In the genomic region with DNA sequence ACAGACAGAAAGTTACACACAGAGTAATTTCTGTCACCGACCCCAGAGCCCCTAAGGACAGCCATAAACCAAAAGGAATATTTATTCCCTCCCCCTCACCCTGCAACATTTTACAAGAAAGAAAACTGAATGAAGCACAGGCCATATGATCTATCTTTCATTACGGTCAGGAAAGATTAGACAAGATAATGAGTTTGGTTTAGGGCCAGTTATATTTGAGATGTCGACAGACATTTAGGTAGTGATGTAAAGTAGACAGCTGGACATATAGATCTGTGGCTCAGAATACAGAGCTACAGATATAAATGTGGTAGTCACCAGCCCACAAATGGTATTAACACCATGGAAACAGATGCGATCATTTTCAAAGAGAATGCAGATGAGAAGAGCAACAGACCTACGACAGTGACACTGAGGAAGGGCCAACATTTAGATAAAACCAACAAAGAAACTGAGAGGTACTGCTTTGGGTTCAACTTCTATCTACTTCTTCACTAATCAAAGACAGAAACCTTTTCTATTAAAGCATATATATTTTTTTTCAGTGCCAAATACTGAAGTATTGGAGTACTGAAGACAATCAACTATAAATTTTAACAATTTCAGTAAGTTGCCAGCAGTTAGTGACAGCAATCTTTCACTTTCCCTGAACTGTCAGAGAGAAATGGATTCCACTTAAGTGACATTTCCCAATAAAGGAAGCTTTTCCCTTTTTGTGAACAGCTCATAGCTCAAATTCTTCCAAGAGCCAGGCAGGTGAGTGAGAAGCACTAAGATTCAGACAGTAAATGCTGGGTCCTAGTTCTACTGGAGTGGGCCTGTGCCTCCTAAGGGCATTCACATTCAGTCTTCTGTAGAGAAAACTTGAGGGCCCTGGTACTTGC, we compare ENCODE assay signal across 1 cellular context.
TF ChIP-seq lines count a peak whose summit lies in the region.

No MANE protein-coding gene starts in this region.

TF ChIP-seq in HepG2, 621 proteins besides CTCF, POLR2A, EP300 and RAD21:
- no peak for TF ChIP-seq ZNF335 (CRISPR knock-in tag; IDR thresholded peaks at IDR 0.05)
- no peak for TF ChIP-seq ZNF75D (CRISPR knock-in tag; IDR thresholded peaks at IDR 0.05; ENCODE audit: borderline replicate concordance)
- TF ChIP-seq, protein P1, sequence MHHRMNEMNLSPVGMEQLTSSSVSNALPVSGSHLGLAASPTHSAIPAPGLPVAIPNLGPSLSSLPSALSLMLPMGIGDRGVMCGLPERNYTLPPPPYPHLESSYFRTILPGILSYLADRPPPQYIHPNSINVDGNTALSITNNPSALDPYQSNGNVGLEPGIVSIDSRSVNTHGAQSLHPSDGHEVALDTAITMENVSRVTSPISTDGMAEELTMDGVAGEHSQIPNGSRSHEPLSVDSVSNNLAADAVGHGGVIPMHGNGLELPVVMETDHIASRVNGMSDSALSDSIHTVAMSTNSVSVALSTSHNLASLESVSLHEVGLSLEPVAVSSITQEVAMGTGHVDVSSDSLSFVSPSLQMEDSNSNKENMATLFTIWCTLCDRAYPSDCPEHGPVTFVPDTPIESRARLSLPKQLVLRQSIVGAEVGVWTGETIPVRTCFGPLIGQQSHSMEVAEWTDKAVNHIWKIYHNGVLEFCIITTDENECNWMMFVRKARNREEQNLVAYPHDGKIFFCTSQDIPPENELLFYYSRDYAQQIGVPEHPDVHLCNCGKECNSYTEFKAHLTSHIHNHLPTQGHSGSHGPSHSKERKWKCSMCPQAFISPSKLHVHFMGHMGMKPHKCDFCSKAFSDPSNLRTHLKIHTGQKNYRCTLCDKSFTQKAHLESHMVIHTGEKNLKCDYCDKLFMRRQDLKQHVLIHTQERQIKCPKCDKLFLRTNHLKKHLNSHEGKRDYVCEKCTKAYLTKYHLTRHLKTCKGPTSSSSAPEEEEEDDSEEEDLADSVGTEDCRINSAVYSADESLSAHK (CRISPR knock-in tag; IDR thresholded peaks at IDR 0.05; ENCODE audit: borderline replicate concordance): no peak
- no peak for TF ChIP-seq ZNF253 (CRISPR knock-in tag; IDR thresholded peaks at IDR 0.05; ENCODE audit: borderline replicate concordance)
- TF ChIP-seq ZNF737 (CRISPR knock-in tag; IDR thresholded peaks at IDR 0.05; ENCODE audit: borderline replicate concordance): no peak
- no peak for TF ChIP-seq ARID5B (CRISPR knock-in tag; IDR thresholded peaks at IDR 0.05)
- TF ChIP-seq ZNF451 (CRISPR knock-in tag; IDR thresholded peaks at IDR 0.05): no peak
- TF ChIP-seq ZNF891 (CRISPR knock-in tag; IDR thresholded peaks at IDR 0.05): no peak
TF ChIP-seq in HepG2: peak in this region for 0.
